Comparison of ENCODE assay signal across 8 cellular contexts in genomic region chr14:100238419-100239199, GRCh38. TPM values are rescaled to one million over a fixed set of nuclear protein-coding genes. Genes with fewer than 3 reads are reported as not detected.
DNase-seq lines count a peak whose midpoint lies in the region; ATAC-seq and TF ChIP-seq lines count a peak whose summit lies in the region.

YY1 (plus strand) TSS chr14:100239144; CDS start chr14:100239245, 101 bp downstream.

- peak within 1 kb of the TSS; percentile 97 to 98 (median 97) for H3K4me3 Mint-ChIP-seq in IgD-negative memory B cell

- TF ChIP-seq CTCF in mucosa of descending colon (IDR thresholded peaks at IDR 0.05), result no peak

- ATAC-seq in GM21576 (IDR thresholded peaks at IDR 0.05; ENCODE audit: unreplicated experiment) (peak; percentile 76), mucosa of descending colon (peak; percentile 87)

- H3K9me3 Mint-ChIP-seq in IgD-negative memory B cell, result no peaks in the 10 kb centered on the region

- H3K4me1 ChIP-seq in mucosa of descending colon (ENCODE audit: low read depth), result peaks cover 37% of the 10 kb centered on the region

- no peaks in the 10 kb centered on the region for H3K27me3 Mint-ChIP-seq in IgD-negative memory B cell

- intact Hi-C loops in mucosa of descending colon (cut with DNase I, micrococcal nuclease), result no loop called here

- peak within 1 kb of the TSS; percentile 94 to 97 (median 96) for H3K27ac Mint-ChIP-seq in IgD-negative memory B cell

- H3K36me3 Mint-ChIP-seq in IgD-negative memory B cell, result peaks cover 3% of the 10 kb centered on the region

- peaks cover 43 to 50% (median 49%) of the 10 kb centered on the region in 3 donors for H3K4me1 Mint-ChIP-seq in IgD-negative memory B cell

- H3K4me3 ChIP-seq in mucosa of descending colon, result peak within 1 kb of the TSS; percentile 97

- no peaks in the 10 kb centered on the region for H3K36me3 ChIP-seq in mucosa of descending colon (ENCODE audit: low read depth)

- H3K9me3 ChIP-seq in mucosa of descending colon, result no peaks in the 10 kb centered on the region

- DNase-seq in DMS153 (lab: John Stamatoyannopoulos, UW) (peak; percentile 85), OCI-M1 (lab: John Stamatoyannopoulos, UW) (peak; percentile 97), activated T-cell treated with anti-CD3 and anti-CD28 coated beads for 24 hours (ENCODE audit: low read depth) (peak; percentile 99), epidermal melanocyte (ENCODE audit: insufficient read length, low spot score) (peak; percentile 86), mucosa of descending colon (peak; percentile 99 to 100 (median 99))
- DNase-seq in stimulated activated CD8-positive, alpha-beta memory T cell treated with anti-CD3 and anti-CD28 coated beads, Interleukin-4, amount 100 ng/mL, for 1 hour (ENCODE audit: low read depth in 2 of 2, low spot score in 1 of 2), result peak; percentile 97 to 98

RNA-seq across cellular contexts. Expression of gene YY1, which starts in this region (rescaled TPM):
- 17.7 TPM for polyA plus RNA-seq in IgD-negative memory B cell
- total RNA-seq in mucosa of descending colon, result 10 to 100 TPM; 60.8 to 78.7 (median 72.9) TPM

Comparison
In these comparisons a context has a peak if more than half of its experiments do, and no peak if none do; other contexts are left out.
1. Peak in every context shown above with its lines: DNase-seq, ATAC-seq and H3K4me3 ChIP-seq.